In the genomic region with DNA sequence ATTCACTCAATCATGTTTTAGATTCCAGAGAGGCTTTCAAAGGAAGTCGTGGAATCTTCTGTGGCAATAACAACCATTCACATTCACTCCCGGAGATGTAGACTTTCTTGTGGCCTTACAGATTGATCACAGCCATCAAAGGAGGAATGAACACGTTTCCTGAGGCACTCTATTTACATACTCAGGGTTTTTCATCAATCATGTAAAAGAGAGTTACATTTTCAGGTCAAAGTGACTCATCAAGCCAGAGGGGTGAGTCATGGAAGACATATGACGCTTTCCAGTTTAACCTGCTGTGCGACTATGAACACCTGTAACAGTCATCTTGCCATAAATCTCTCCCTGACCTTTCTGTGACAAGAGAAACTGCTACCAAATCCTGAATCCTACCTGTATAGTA, we compare ENCODE assay signal across 8 cellular contexts. TPM values are rescaled to one million over a fixed set of nuclear protein-coding genes. Genes with fewer than 3 reads are reported as not detected.
A peak's percentile ranks its signal among the peaks of the same experiment; 100 is the strongest.
DNase-seq lines count a peak whose midpoint lies in the region; ATAC-seq, FAIRE-seq and TF ChIP-seq lines count a peak whose summit lies in the region.

No MANE protein-coding gene starts in this region.

- H4K20me1 ChIP-seq in PC-9 (ENCODE audit: insufficient read depth): no peaks in the 10 kb centered on the region
- no peaks in the 10 kb centered on the region for H4K20me1 ChIP-seq in H1 (replicated peaks in 1 of 2; ENCODE audit: control insufficient read depth in 1 of 2, insufficient read depth in 2 of 2, low read length in 2 of 2)

- no peaks in the 10 kb centered on the region for H3K36me3 ChIP-seq in PC-9 (ENCODE audit: low read depth)
- H3K36me3 ChIP-seq in H1 (ENCODE audit: control insufficient read depth in 2 of 4, insufficient read depth in 4 of 4, low read length in 3 of 4): no peaks in the 10 kb centered on the region

- no TSS peak for BruUV-seq in PC-9 (replicated peaks; lab: Mats Ljungman, UMichigan)

- H3K9me3 ChIP-seq in PC-9 (ENCODE audit: insufficient read depth, low read depth) (no peaks in the 10 kb centered on the region), H1 (ENCODE audit: insufficient read depth in 2 of 2, low read depth in 1 of 2, low read length in 1 of 2) (no peaks in the 10 kb centered on the region)

- no peak for TF ChIP-seq RAD21 in H1 (IDR thresholded peaks at IDR 0.05 in 1 of 2, conservative IDR thresholded peaks at IDR 0.05 in 1 of 2; ENCODE audit: low read depth in 2 of 2, low read length in 2 of 2)

- H3K4me2 ChIP-seq in PC-9 (peak overlapping the region; percentile 73), H1 (ENCODE audit: insufficient read depth in 1 of 2, low read depth in 2 of 2, low read length in 2 of 2) (no peak overlapping the region)

- H2BK15ac ChIP-seq in H1 (ENCODE audit: low read length): no peak overlapping the region

- no peak overlapping the region for H3K9ac ChIP-seq in H1 (replicated peaks in 1 of 4; ENCODE audit: extremely low read depth in 1 of 4, low read depth in 3 of 4, low read length in 3 of 4)

- WGBS in H1 (ENCODE audit: extremely low coverage in 1 of 2, insufficient coverage in 1 of 2, insufficient read length in 1 of 2, insufficient replicate concordance in 2 of 2, low coverage in 1 of 2, low lambda C conversion rate in 2 of 2, missing lambda C conversion rate in 1 of 2), 2 experiments: 81% methylated on average over 5 of the region's 5 CpGs; no CpG with 5 or more reads in 1 of the 2 experiments

- H3K27ac ChIP-seq in PC-9 (peak overlapping the region; percentile 92), H1 (ENCODE audit: low read depth, low read length) (no peak overlapping the region)

- peaks cover 21% of the 10 kb centered on the region for H3K79me2 ChIP-seq in PC-9 (ENCODE audit: low read depth)
- H3K79me2 ChIP-seq in H1 (ENCODE audit: control insufficient read depth in 1 of 2, insufficient read depth in 2 of 2, low read length in 2 of 2): no peaks in the 10 kb centered on the region

- H3K27me3 ChIP-seq in PC-9 (ENCODE audit: insufficient read depth, low read depth) (no peaks in the 10 kb centered on the region), H1 (replicated peaks in 1 of 4; ENCODE audit: control insufficient read depth in 3 of 4, extremely low read depth in 1 of 4, insufficient read depth in 3 of 4, low read length in 3 of 4) (no peaks in the 10 kb centered on the region)

- H2BK5ac ChIP-seq in H1 (ENCODE audit: low read depth, low read length): no peak overlapping the region

- intact Hi-C loops in PC-9 (cut with micrococcal nuclease; ENCODE audit: unreplicated experiment) (loop anchor here (1.0 kb wide), 2 partner anchors 40 to 94 kb away; partner anchors contain the start of gene RAD23B), Right ventricle myocardium superior (cut with DNase I) (loop anchor here (10.0 kb wide), 1 partner anchor 101 kb away; no protein-coding TSS in a partner anchor)

- POLR2A ChIA-PET in PC-9 (lab: Charles Lee; ENCODE audit: unreplicated experiment): interaction anchor here (0.7 kb wide), 1 partner anchor 9 kb away, joined by 3 read pairs; no protein-coding TSS in a partner anchor
- POLR2A ChIA-PET in H1 (lab: Charles Lee; ENCODE audit: partially characterized antibody): no interaction called here

- no peaks in the 10 kb centered on the region for H3K79me1 ChIP-seq in H1 (ENCODE audit: low read depth, low read length)

- TF ChIP-seq EP300 in H1 (IDR thresholded peaks at IDR 0.05; ENCODE audit: borderline replicate concordance in 1 of 2, low read depth in 2 of 2, low read length in 2 of 2): no peak

- peaks cover 37% of the 10 kb centered on the region for H3F3A ChIP-seq in PC-9 (ENCODE audit: insufficient read depth, low read depth)

- peaks cover 76% of the 10 kb centered on the region for H3K4me1 ChIP-seq in PC-9 (replicated peaks; ENCODE audit: insufficient read depth)
- peaks cover 0 to 18% (median 0%) of the 10 kb centered on the region in 4 experiments; a peak in 2 of 7 replicates for H3K4me1 ChIP-seq in H1 (replicated peaks in 1 of 4; ENCODE audit: control insufficient read depth in 3 of 4, insufficient read depth in 4 of 4, low read length in 3 of 4)

- FAIRE-seq in H1 (lab: Jason Lieb, UNC): no peak

- H3K4ac ChIP-seq in H1 (replicated peaks; ENCODE audit: insufficient read length, low read depth, low read length): no peak overlapping the region

- no peak overlapping the region for H3K23ac ChIP-seq in H1 (ENCODE audit: insufficient read length)

- CTCF ChIA-PET in PC-9 (lab: Charles Lee) (no interaction called here), H1 (lab: Charles Lee; ENCODE audit: partially characterized antibody) (interaction anchor here (1.1 kb wide), 1 partner anchor 16 kb away, joined by 3 read pairs; no protein-coding TSS in a partner anchor)

- H2AFZ ChIP-seq in PC-9 (no peak overlapping the region), H1 (ENCODE audit: low read length) (no peak overlapping the region; the same call in 1 of the 2 replicates)

- no peaks in the 10 kb centered on the region for H3K9me2 ChIP-seq in PC-9 (ENCODE audit: insufficient read depth)

- no peak overlapping the region for H2BK120ac ChIP-seq in H1 (replicated peaks; ENCODE audit: low read depth, low read length)

- no peak overlapping the region for H2BK12ac ChIP-seq in H1 (ENCODE audit: low read depth, low read length)

- no peaks in the 10 kb centered on the region; the same call in 1 of the 2 replicates for H3K23me2 ChIP-seq in H1 (ENCODE audit: low read depth, low read length)

- no peak overlapping the region for H4K8ac ChIP-seq in H1 (ENCODE audit: extremely low read depth, insufficient read depth, low read length)

- H4K5ac ChIP-seq in H1 (ENCODE audit: insufficient read length, low read depth, low read length): no peak overlapping the region

- H4K91ac ChIP-seq in H1 (replicated peaks; ENCODE audit: insufficient read length, low read length): no peak overlapping the region

- H3K4me3 ChIP-seq in PC-9 (no peak overlapping the region; the same call in 1 of the 2 replicates), H1 (ENCODE audit: extremely low read depth in 1 of 4, insufficient read depth in 2 of 4, low read depth in 3 of 4, low read length in 4 of 4) (no peak overlapping the region)

- no peak overlapping the region for H3K18ac ChIP-seq in H1 (ENCODE audit: extremely low read depth, low read length)

- DNase-seq in PC-9 (peak; percentile 76 to 99), H1 (ENCODE audit: low read depth in 1 of 2, low spot score in 2 of 2) (no peak), HuH-7 (ENCODE audit: low spot score) (no peak), Right ventricle myocardium superior (no peak), HUDEP-2 (lab: John Stamatoyannopoulos, UW; ENCODE audit: unreplicated experiment in 76 of 76) (no peak)
- peak; percentile 5 to 67 for DNase-seq in stimulated activated CD4-positive, alpha-beta T cell treated with anti-CD3 and anti-CD28 coated beads, Interleukin-4, amount 100 ng/mL, for 4 hours

- ATAC-seq in GM18511 (IDR thresholded peaks at IDR 0.05; ENCODE audit: unreplicated experiment) (peak; percentile 85), HG02852 (IDR thresholded peaks at IDR 0.05; ENCODE audit: unreplicated experiment) (peak; percentile 71), Right ventricle myocardium superior (ENCODE audit: poor library complexity) (no peak)

- no peak for TF ChIP-seq POLR2A in H1 (IDR thresholded peaks at IDR 0.05; ENCODE audit: control extremely low read depth in 1 of 2, low read depth in 2 of 2, low read length in 2 of 2)

- no peak overlapping the region for H2BK20ac ChIP-seq in H1 (ENCODE audit: low read length)

- TF ChIP-seq CTCF in PC-9 (conservative IDR thresholded peaks at IDR 0.05) (no peak), H1 (IDR thresholded peaks at IDR 0.05; ENCODE audit: control extremely low read depth in 1 of 3, insufficient read depth in 1 of 3, low read depth in 1 of 3, low read length in 3 of 3) (no peak)

- H3K14ac ChIP-seq in H1 (ENCODE audit: insufficient read length): no peak overlapping the region

- no peak overlapping the region for H3K56ac ChIP-seq in H1 (replicated peaks; ENCODE audit: insufficient read length, low read depth, low read length)

- no peak overlapping the region for H2AK5ac ChIP-seq in H1 (ENCODE audit: low read depth, low read length)

TF ChIP-seq in H1, 55 proteins besides CTCF, POLR2A, EP300 and RAD21:
- no peak for TF ChIP-seq TCF12 (IDR thresholded peaks at IDR 0.05; ENCODE audit: low read depth, low read length)
- no peak for TF ChIP-seq SUZ12 (IDR thresholded peaks at IDR 0.05; ENCODE audit: low read length)
- TF ChIP-seq TBP (IDR thresholded peaks at IDR 0.05; ENCODE audit: low read depth, low read length): no peak
- TF ChIP-seq CTBP2 (IDR thresholded peaks at IDR 0.05; ENCODE audit: borderline replicate concordance, insufficient read depth, insufficient read length, low read length): no peak
- no peak for TF ChIP-seq RXRA (IDR thresholded peaks at IDR 0.05; ENCODE audit: insufficient read depth, low read depth, low read length)
- TF ChIP-seq JUND (IDR thresholded peaks at IDR 0.05; ENCODE audit: low read length): peak; percentile 65
- no peak for TF ChIP-seq CBX8 (IDR thresholded peaks at IDR 0.05; ENCODE audit: borderline replicate concordance, low read depth, low read length)
- TF ChIP-seq NANOG (IDR thresholded peaks at IDR 0.05; ENCODE audit: insufficient read depth, low read depth, low read length, poor library complexity, severe bottlenecking): no peak

RNA-seq across cellular contexts. Expression of gene RAD23B, which starts 39.3 kb away (rescaled TPM):
- total RNA-seq in PC-9 (2021) (164 and 176 TPM in 2 replicates), Right ventricle myocardium superior (91.8 TPM)
- total RNA-seq in H1 (2021; fragmentation: NEBNext Ultra II Directional; extraction: Animal tissue kit (Norgen Biotek cat#: 25700)): 162 and 165 TPM in 2 replicates
- polyA plus RNA-seq in H1 (2011; rRNA removed): 91.9 and 97.1 TPM in 2 replicates
- polyA plus RNA-seq in H1 (2011; cell fraction: cytosol; rRNA removed): 131 TPM
- polyA plus RNA-seq in H1 (2011; cell fraction: nucleus; rRNA removed): 107 TPM
- 92.8 to 135 TPM (median 97.9 TPM) in 4 replicates for polyA plus RNA-seq in H1 (2012, experiment 1 of 2)
- polyA plus RNA-seq in H1 (2012, experiment 2 of 2): 18.8 TPM
- polyA plus RNA-seq in H1 (2013, experiment 1 of 2): 113 TPM
- polyA plus RNA-seq in H1 (2013, experiment 2 of 2): 121 TPM
- polyA minus RNA-seq in H1 (2011; rRNA and poly(A)+ RNA removed): 183 and 188 TPM in 2 replicates
- 187 TPM for polyA minus RNA-seq in H1 (2011; cell fraction: cytosol; rRNA and poly(A)+ RNA removed)
- polyA minus RNA-seq in H1 (2011; cell fraction: nucleus; rRNA and poly(A)+ RNA removed): 75.9 TPM

Comparison
In these comparisons a context has a peak if more than half of its experiments do, and no peak if none do; other contexts are left out.
1. DNase-seq: peak in PC-9 (2 of 2) and stimulated activated CD4-positive, alpha-beta T cell treated with anti-CD3 and anti-CD28 coated beads, Interleukin-4, amount 100 ng/mL, for 4 hours (2 of 2); none in H1 (0 of 2), HuH-7 (single experiment), Right ventricle myocardium superior (single experiment) and HUDEP-2 (0 of 76).